18 cellular contexts compared by ENCODE assay signal in genomic region chr9:85248514-85249312, GRCh38.
DNase-seq lines count a peak whose midpoint lies in the region; ATAC-seq and TF ChIP-seq lines count a peak whose summit lies in the region.
"Had no signal": no experiment of that assay in that cellular context is flagged by ENCODE, and none has a peak within 500 bp of the region (broad histone marks: within the 10 kb centered on the region; RNA-seq: fewer than 3 reads in every experiment).

No MANE protein-coding gene starts in this region.

- H3K27me3 ChIP-seq in PC-3 (ENCODE audit: low read length) (no peaks in the 10 kb centered on the region), prostate gland (replicated peaks; ENCODE audit: insufficient read depth) (no peaks in the 10 kb centered on the region)
- H3K27me3 ChIP-seq: BLaER1 treated with 17β-estradiol and CSF1 and Interleukin-3, amounts not matched to agents 10 nM and 100 nM; SJCRH30; uterus had no signal

- H3K27me3 Mint-ChIP-seq in nephron (ENCODE audit: low read depth), result no peaks in the 10 kb centered on the region

- H3K4me2 ChIP-seq in PC-3 (ENCODE audit: low read length), result no peak overlapping the region
- H3K4me2 ChIP-seq: BLaER1 treated with 17β-estradiol and CSF1 and Interleukin-3, amounts not matched to agents 10 nM and 100 nM had no signal

- no peak overlapping the region for H3K9ac ChIP-seq in PC-3 (ENCODE audit: low read length)
- H3K9ac ChIP-seq: BLaER1 treated with 17β-estradiol and CSF1 and Interleukin-3, amounts not matched to agents 10 nM and 100 nM had no signal

- no peaks in the 10 kb centered on the region for H3K4me1 Mint-ChIP-seq in nephron
- H3K4me1 Mint-ChIP-seq: immature natural killer cell had no signal

- H3K27ac ChIP-seq in PC-3 (ENCODE audit: low read length) (no peak overlapping the region), prostate gland (no peak overlapping the region)
- H3K27ac ChIP-seq: BLaER1 treated with 17β-estradiol and CSF1 and Interleukin-3, amounts not matched to agents 10 nM and 100 nM; SJCRH30; uterus; WERI-Rb-1 had no signal

- no peaks in the 10 kb centered on the region for H3K79me2 ChIP-seq in PC-3 (ENCODE audit: low read length)

- H3K9me3 ChIP-seq in PC-3 (ENCODE audit: low read length) (no peaks in the 10 kb centered on the region), prostate gland (no peaks in the 10 kb centered on the region)
- H3K9me3 ChIP-seq: SJCRH30, uterus had no signal

- H2AFZ ChIP-seq in PC-3 (ENCODE audit: low read length), result no peak overlapping the region

- ATAC-seq in PC-3 (no peak), HG02981 (IDR thresholded peaks at IDR 0.05; ENCODE audit: unreplicated experiment) (no peak)

- H3K4me3 ChIP-seq in PC-3 (ENCODE audit: low read length) (no peak overlapping the region), prostate gland (no peak overlapping the region)
- H3K4me3 ChIP-seq: BLaER1 treated with 17β-estradiol and CSF1 and Interleukin-3, amounts not matched to agents 10 nM and 100 nM; SJCRH30; uterus had no signal

- H4K20me1 ChIP-seq in PC-3 (ENCODE audit: low read length), result no peaks in the 10 kb centered on the region
- H4K20me1 ChIP-seq: BLaER1 treated with 17β-estradiol and CSF1 and Interleukin-3, amounts not matched to agents 10 nM and 100 nM had no signal

- 100% methylated on average over 2 of the region's 2 CpGs for WGBS in prostate gland

- no peak for TF ChIP-seq POLR2A in prostate gland (IDR thresholded peaks at IDR 0.05)

- intact Hi-C loops in PC-3 (cut with micrococcal nuclease) (no loop called here), prostate gland (cut with DNase I) (no loop called here)

- no peak overlapping the region for H3K4me3 Mint-ChIP-seq in nephron
- H3K4me3 Mint-ChIP-seq: immature natural killer cell had no signal

- TF ChIP-seq CTCF in PC-3 (conservative IDR thresholded peaks at IDR 0.05; ENCODE audit: low read depth, low read length), result no peak
- TF ChIP-seq CTCF in nephron (IDR thresholded peaks at IDR 0.05; ENCODE audit: unreplicated experiment in 3 of 3), result no peak
- TF ChIP-seq CTCF in prostate gland (IDR thresholded peaks at IDR 0.05), result no peak

- POLR2A ChIA-PET in PC-3 (lab: Charles Lee; ENCODE audit: unreplicated experiment), result no interaction called here

- no peaks in the 10 kb centered on the region for H3K36me3 Mint-ChIP-seq in nephron (ENCODE audit: low read depth)
- H3K36me3 Mint-ChIP-seq: immature natural killer cell had no signal

- H3K27ac Mint-ChIP-seq in nephron, result peak overlapping the region in 2 of 3 experiments; percentile 7 to 10
- H3K27ac Mint-ChIP-seq: immature natural killer cell had no signal

- no peaks in the 10 kb centered on the region for H3K9me2 ChIP-seq in PC-3 (replicated peaks; ENCODE audit: low read length)

- BruUV-seq in PC-3 (replicated peaks; lab: Mats Ljungman, UMichigan), result no TSS peak

- DNase-seq in EH (ENCODE audit: low read depth), result peak; percentile 38
- DNase-seq in PC-3, result peak; percentile 6
- peak; percentile 73 for DNase-seq in fibroblast of gingiva (ENCODE audit: low read depth)
- DNase-seq in NCI-H1694 treated with DMSO at 0.1 percent for 48 hours (lab: John Stamatoyannopoulos, UW), result no peak
- no peak for DNase-seq in NCI-H146 (lab: John Stamatoyannopoulos, UW)
- DNase-seq in prostate gland (ENCODE audit: low spot score), result no peak
- DNase-seq: activated naive CD4-positive, alpha-beta T cell treated with Interleukin-2 at 50 U/mL for 16 hours; GDM1; immature natural killer cell; Kasumi-1; retina; SJCRH30; stimulated activated CD4-positive, alpha-beta T cell treated with anti-CD3 and anti-CD28 coated beads, Interleukin-4, amount 100 ng/mL, for 1 hour; uterus; WERI-Rb-1 had no signal

- peaks cover 4% of the 10 kb centered on the region for H3K9me3 Mint-ChIP-seq in nephron

- CTCF ChIA-PET in PC-3 (lab: Charles Lee), result no interaction called here

- no peaks in the 10 kb centered on the region for H3F3A ChIP-seq in PC-3 (ENCODE audit: low read length, unreplicated experiment)

- H3K4me1 ChIP-seq in PC-3 (ENCODE audit: insufficient read depth, low read length) (no peaks in the 10 kb centered on the region), prostate gland (replicated peaks) (no peaks in the 10 kb centered on the region)
- H3K4me1 ChIP-seq: BLaER1 treated with 17β-estradiol and CSF1 and Interleukin-3, amounts not matched to agents 10 nM and 100 nM; SJCRH30; uterus had no signal

- H3K36me3 ChIP-seq in PC-3 (ENCODE audit: low read depth, low read length) (no peaks in the 10 kb centered on the region), prostate gland (no peaks in the 10 kb centered on the region)
- H3K36me3 ChIP-seq: BLaER1 treated with 17β-estradiol and CSF1 and Interleukin-3, amounts not matched to agents 10 nM and 100 nM; SJCRH30; uterus; WERI-Rb-1 had no signal

Comparison
In these comparisons a context has a peak if more than half of its experiments do, and no peak if none do; other contexts are left out.
1. DNase-seq: peak in EH (single experiment), PC-3 (single experiment) and fibroblast of gingiva (single experiment); none in NCI-H1694 treated with DMSO at 0.1 percent for 48 hours (single experiment), NCI-H146 (single experiment) and prostate gland (single experiment).